ENCODE assay signal across 1 cellular context in the genomic region with DNA sequence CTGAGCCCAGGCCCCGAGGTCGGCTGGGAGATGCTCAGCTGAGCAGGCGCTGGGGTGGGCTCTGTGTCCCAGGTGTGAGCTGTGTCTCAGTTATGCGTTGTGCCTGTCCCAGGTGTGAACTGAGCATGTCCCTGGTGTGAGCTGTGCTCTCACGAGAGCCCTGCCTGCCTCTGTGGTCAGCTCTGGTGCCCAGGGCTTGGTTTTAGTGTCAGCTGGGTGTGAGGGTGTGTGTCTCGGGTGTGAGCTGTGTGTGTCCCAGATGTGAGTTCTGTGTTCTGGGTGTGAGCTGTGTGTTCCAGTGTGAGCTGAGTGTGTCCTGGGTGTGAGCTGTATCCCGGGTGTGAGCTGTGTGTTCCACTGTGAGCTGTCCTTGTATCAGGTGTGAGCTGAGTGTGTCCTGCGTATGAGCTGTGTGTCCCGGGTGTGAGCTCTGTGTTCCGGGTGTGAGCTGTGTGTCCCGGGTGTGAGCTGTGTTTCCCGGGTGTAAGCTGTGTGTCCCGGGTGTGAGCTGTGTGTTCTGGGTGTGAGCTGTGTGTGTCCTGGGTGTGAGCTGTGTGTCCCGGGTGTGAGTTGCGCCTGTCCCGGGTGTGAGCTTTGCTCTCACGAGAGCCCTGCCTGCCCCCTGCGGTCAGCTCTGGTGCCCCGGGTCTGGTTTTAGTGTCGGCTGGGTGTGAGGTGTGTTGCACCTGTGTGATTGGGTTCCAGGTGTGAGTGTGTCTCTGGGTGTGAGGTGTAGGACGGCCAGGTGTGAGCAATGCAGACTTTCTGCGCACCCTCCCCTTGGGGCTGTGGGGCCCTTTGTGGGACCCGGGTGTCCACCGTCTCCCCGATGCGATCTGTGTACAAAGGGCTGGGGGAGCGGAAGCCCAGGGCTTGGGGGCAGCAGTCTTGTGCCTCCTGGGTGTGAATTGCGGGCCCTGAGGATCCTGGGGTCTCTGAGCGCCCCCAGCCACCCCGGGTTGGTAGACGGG.
TF ChIP-seq lines count a peak whose summit lies in the region.

No MANE protein-coding gene starts in this region.

TF ChIP-seq in HepG2, 621 proteins besides CTCF, POLR2A, EP300 and RAD21 (continued from another document):
- TF ChIP-seq, protein P1, sequence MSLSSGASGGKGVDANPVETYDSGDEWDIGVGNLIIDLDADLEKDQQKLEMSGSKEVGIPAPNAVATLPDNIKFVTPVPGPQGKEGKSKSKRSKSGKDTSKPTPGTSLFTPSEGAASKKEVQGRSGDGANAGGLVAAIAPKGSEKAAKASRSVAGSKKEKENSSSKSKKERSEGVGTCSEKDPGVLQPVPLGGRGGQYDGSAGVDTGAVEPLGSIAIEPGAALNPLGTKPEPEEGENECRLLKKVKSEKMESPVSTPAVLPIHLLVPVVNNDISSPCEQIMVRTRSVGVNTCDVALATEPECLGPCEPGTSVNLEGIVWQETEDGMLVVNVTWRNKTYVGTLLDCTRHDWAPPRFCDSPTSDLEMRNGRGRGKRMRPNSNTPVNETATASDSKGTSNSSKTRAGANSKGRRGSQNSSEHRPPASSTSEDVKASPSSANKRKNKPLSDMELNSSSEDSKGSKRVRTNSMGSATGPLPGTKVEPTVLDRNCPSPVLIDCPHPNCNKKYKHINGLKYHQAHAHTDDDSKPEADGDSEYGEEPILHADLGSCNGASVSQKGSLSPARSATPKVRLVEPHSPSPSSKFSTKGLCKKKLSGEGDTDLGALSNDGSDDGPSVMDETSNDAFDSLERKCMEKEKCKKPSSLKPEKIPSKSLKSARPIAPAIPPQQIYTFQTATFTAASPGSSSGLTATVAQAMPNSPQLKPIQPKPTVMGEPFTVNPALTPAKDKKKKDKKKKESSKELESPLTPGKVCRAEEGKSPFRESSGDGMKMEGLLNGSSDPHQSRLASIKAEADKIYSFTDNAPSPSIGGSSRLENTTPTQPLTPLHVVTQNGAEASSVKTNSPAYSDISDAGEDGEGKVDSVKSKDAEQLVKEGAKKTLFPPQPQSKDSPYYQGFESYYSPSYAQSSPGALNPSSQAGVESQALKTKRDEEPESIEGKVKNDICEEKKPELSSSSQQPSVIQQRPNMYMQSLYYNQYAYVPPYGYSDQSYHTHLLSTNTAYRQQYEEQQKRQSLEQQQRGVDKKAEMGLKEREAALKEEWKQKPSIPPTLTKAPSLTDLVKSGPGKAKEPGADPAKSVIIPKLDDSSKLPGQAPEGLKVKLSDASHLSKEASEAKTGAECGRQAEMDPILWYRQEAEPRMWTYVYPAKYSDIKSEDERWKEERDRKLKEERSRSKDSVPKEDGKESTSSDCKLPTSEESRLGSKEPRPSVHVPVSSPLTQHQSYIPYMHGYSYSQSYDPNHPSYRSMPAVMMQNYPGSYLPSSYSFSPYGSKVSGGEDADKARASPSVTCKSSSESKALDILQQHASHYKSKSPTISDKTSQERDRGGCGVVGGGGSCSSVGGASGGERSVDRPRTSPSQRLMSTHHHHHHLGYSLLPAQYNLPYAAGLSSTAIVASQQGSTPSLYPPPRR (CRISPR knock-in tag; IDR thresholded peaks at IDR 0.05; ENCODE audit: borderline replicate concordance): no peak
- TF ChIP-seq ZNF333 (CRISPR knock-in tag; IDR thresholded peaks at IDR 0.05; ENCODE audit: borderline replicate concordance) (no peak), NFRKB (IDR thresholded peaks at IDR 0.05) (no peak), ZNF577 (CRISPR knock-in tag; IDR thresholded peaks at IDR 0.05; ENCODE audit: borderline replicate concordance, low read depth) (no peak), EED (CRISPR knock-in tag; IDR thresholded peaks at IDR 0.05) (no peak), NFE2L2 (IDR thresholded peaks at IDR 0.05; ENCODE audit: low read length) (no peak), WIZ (CRISPR knock-in tag; IDR thresholded peaks at IDR 0.05) (no peak), EZH2 (conservative IDR thresholded peaks at IDR 0.05; ENCODE audit: low read depth, low read length) (peak; percentile 72), SMC3 (IDR thresholded peaks at IDR 0.05; ENCODE audit: low read length) (no peak)
- TF ChIP-seq, protein P2, sequence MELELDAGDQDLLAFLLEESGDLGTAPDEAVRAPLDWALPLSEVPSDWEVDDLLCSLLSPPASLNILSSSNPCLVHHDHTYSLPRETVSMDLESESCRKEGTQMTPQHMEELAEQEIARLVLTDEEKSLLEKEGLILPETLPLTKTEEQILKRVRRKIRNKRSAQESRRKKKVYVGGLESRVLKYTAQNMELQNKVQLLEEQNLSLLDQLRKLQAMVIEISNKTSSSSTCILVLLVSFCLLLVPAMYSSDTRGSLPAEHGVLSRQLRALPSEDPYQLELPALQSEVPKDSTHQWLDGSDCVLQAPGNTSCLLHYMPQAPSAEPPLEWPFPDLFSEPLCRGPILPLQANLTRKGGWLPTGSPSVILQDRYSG (CRISPR knock-in tag; IDR thresholded peaks at IDR 0.05): no peak
TF ChIP-seq in HepG2: peak in this region for 7.
